ENCODE assay signal across 9 cellular contexts in the genomic region with DNA sequence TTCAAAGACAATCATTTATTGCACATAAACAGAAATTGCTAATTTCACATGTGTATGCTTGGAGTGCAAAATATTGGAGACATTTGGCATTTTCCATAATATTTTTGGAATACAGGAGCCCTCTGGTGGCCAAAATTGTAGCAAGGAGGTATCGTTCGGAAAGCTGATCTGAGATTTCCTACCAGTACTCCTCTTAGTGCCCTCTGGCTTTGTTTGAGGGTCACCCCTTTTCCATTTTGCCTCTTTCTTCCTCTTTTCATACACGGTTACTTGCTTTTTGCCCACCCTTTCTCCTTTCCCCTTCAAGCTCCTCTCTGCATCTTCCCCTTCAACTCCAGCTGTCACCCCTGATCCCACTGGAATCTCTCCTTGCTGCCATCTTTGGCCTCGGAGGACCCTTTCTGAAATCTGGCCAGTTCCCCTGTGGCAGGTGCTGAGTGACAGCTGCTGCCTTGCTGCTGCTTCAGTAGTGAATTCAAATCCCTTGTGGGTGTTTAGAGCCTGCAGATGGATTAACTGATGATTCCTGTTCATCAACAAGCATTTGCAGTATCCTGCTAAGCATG.
DNase-seq lines count a peak whose midpoint lies in the region; ATAC-seq, FAIRE-seq and TF ChIP-seq lines count a peak whose summit lies in the region.
"Had no signal": no experiment of that assay in that cellular context is flagged by ENCODE, and none has a peak within 500 bp of the region (broad histone marks: within the 10 kb centered on the region; RNA-seq: fewer than 3 reads in every experiment).

No MANE protein-coding gene starts in this region.

- TF ChIP-seq CTCF in D721Med (IDR thresholded peaks at IDR 0.05; ENCODE audit: insufficient read depth, missing control alignments): peak; percentile 65
- TF ChIP-seq CTCF in astrocyte (IDR thresholded peaks at IDR 0.05; ENCODE audit: insufficient read depth, low read depth, low read length): peak; percentile 75
- peak; percentile 89 for TF ChIP-seq CTCF in type B pancreatic cell (conservative IDR thresholded peaks at IDR 0.05)

- no peak overlapping the region for H2AFZ ChIP-seq in astrocyte (ENCODE audit: low read depth, low read length)

- no peak overlapping the region for H3K4me3 ChIP-seq in astrocyte (ENCODE audit: insufficient read depth, low read depth, low read length)

- H3K27ac Mint-ChIP-seq in astrocyte (ENCODE audit: unreplicated experiment) (no peak overlapping the region), type B pancreatic cell (no peak overlapping the region)
- H3K27ac Mint-ChIP-seq: naive B cell had no signal

- H3K4me3 Mint-ChIP-seq in astrocyte (ENCODE audit: unreplicated experiment) (no peak overlapping the region), type B pancreatic cell (no peak overlapping the region)
- H3K4me3 Mint-ChIP-seq: naive B cell had no signal

- FAIRE-seq in D721Med (lab: Jason Lieb, UNC): no peak
- no peak for FAIRE-seq in astrocyte (lab: Jason Lieb, UNC)

- no peaks in the 10 kb centered on the region for H3K36me3 Mint-ChIP-seq in astrocyte (ENCODE audit: low read depth, unreplicated experiment)
- no peaks in the 10 kb centered on the region for H3K36me3 Mint-ChIP-seq in type B pancreatic cell
- H3K36me3 Mint-ChIP-seq: naive B cell had no signal

- DNase-seq in D721Med (ENCODE audit: insufficient read length, low spot score): peak; percentile 51
- DNase-seq in HuH-7 (ENCODE audit: low spot score): peak; percentile 40
- DNase-seq in astrocyte (ENCODE audit: low read depth): no peak
- peak; percentile 53 for DNase-seq in kidney tubule cell (ENCODE audit: low spot score)
- DNase-seq in type B pancreatic cell (ENCODE audit: extremely low spot score, unreplicated experiment): no peak
- no peak for DNase-seq in activated CD8-positive, alpha-beta memory T cell treated with anti-CD3 and anti-CD28 coated beads, Interleukin-2, amount 50 U/mL, for 48 hours
- DNase-seq: naive B cell had no signal

- H3K9ac ChIP-seq in astrocyte (ENCODE audit: low read length): no peak overlapping the region

- no peaks in the 10 kb centered on the region for H3K79me2 ChIP-seq in astrocyte (ENCODE audit: insufficient read depth, low read length)

- H3K4me1 ChIP-seq in astrocyte (ENCODE audit: insufficient read depth, low read length): no peaks in the 10 kb centered on the region

- ATAC-seq in GM21619 (IDR thresholded peaks at IDR 0.05; ENCODE audit: unreplicated experiment) (no peak), HG03108 (IDR thresholded peaks at IDR 0.05; ENCODE audit: unreplicated experiment) (no peak)

- no peaks in the 10 kb centered on the region for H3K9me3 ChIP-seq in astrocyte (ENCODE audit: insufficient read depth, low read depth, low read length)

- H3K27me3 ChIP-seq in astrocyte (ENCODE audit: insufficient read depth, low read length): peaks cover 26% of the 10 kb centered on the region

- no peaks in the 10 kb centered on the region for H4K20me1 ChIP-seq in astrocyte (ENCODE audit: insufficient read depth, low read length)

- no peak overlapping the region for H3K4me2 ChIP-seq in astrocyte (ENCODE audit: low read length)

- H3K27me3 Mint-ChIP-seq in astrocyte (ENCODE audit: low read depth, unreplicated experiment) (peaks cover 65% of the 10 kb centered on the region), type B pancreatic cell (peaks cover 32% of the 10 kb centered on the region)

- H3K4me1 Mint-ChIP-seq in astrocyte (ENCODE audit: low read depth, unreplicated experiment): peaks cover 4% of the 10 kb centered on the region
- peaks cover 9% of the 10 kb centered on the region for H3K4me1 Mint-ChIP-seq in type B pancreatic cell (ENCODE audit: unreplicated experiment)

- no peaks in the 10 kb centered on the region for H3K36me3 ChIP-seq in astrocyte (ENCODE audit: insufficient read depth, low read length)

- H3K9me3 Mint-ChIP-seq in astrocyte (ENCODE audit: unreplicated experiment): no peaks in the 10 kb centered on the region
- H3K9me3 Mint-ChIP-seq in type B pancreatic cell: no peaks in the 10 kb centered on the region
- H3K9me3 Mint-ChIP-seq: naive B cell had no signal

- no peak overlapping the region for H3K27ac ChIP-seq in astrocyte (ENCODE audit: low read depth, low read length)

Comparison
In these comparisons a context has a peak if more than half of its experiments do, and no peak if none do; other contexts are left out.
1. DNase-seq: peak in D721Med (single experiment), HuH-7 (single experiment) and kidney tubule cell (single experiment); none in astrocyte (single experiment), type B pancreatic cell (single experiment) and activated CD8-positive, alpha-beta memory T cell treated with anti-CD3 and anti-CD28 coated beads, Interleukin-2, amount 50 U/mL, for 48 hours (single experiment).
2. Peak in every context shown above with its lines, with median percentiles within 50 percentile points of each other: CTCF ChIP-seq.